In genomic region chr3:176208915-176209314, GRCh38 we compare ENCODE assay signal across 25 cellular contexts.
"Had no signal": no experiment of that assay in that cellular context is flagged by ENCODE, and none has a peak within 500 bp of the region (broad histone marks: within the 10 kb centered on the region; RNA-seq: fewer than 3 reads in every experiment).

No MANE protein-coding gene starts in this region.

- DNase-seq: activated CD4-positive, alpha-beta memory T cell treated with anti-CD3 and anti-CD28 coated beads, Interleukin-2, amount 10 ng/mL, durations not matched to agents 7 days and 5 days; activated CD4-positive, alpha-beta T cell treated with anti-CD3 and anti-CD28 coated beads, Interleukin-2, amount 10 ng/mL, durations not matched to agents 24 days and 14 days; activated CD4-positive, CD25-positive, alpha-beta regulatory T cell treated with anti-CD3 and anti-CD28 coated beads, Interleukin-2, amount 50 U/mL, for 72 hours; activated CD8-positive, alpha-beta memory T cell treated with anti-CD3 and anti-CD28 coated beads, Interleukin-2, amount 50 U/mL, for 48 hours; activated gamma-delta T cell; activated naive CD8-positive, alpha-beta T cell treated with anti-CD3 and anti-CD28 coated beads, Interleukin-2, amount 50 U/mL, for 24 hours; activated T-cell treated with anti-CD3 and anti-CD28 coated beads, Interleukin-2, amount 50 U/mL, for 24 hours; amygdala; dermis blood vessel endothelial cell; effector CD4-positive, alpha-beta T cell; left cardiac atrium; left ventricle myocardium superior; mucosa of descending colon; posterior cingulate gyrus; right cardiac atrium; stimulated activated CD4-positive, alpha-beta T cell treated with anti-CD3 and anti-CD28 coated beads, Interleukin-15, amount 100 ng/mL, for 24 hours; stimulated activated CD4-positive, alpha-beta T cell treated with anti-CD3 and anti-CD28 coated beads, Interleukin-2, amount 100 ng/mL, for 24 hours; stimulated activated naive CD4-positive, alpha-beta T cell; T-helper 9 cell; testis; transverse colon; WERI-Rb-1 had no signal

- H3K36me3 Mint-ChIP-seq: activated naive CD4-positive, alpha-beta T cell treated with anti-CD3 and anti-CD28 coated beads, Interleukin-2, amount 50 U/mL, for 24 hours; natural killer cell treated with Interleukin-12 subunit alpha and Interleukin-12 subunit beta and Interleukin-15 and Interleukin-18, amount 100 ng/mL, for 72 hours had no signal

- ATAC-seq: activated naive CD8-positive, alpha-beta T cell treated with anti-CD3 and anti-CD28 coated beads, Interleukin-2, amount 50 U/mL, for 24 hours; left cardiac atrium; left ventricle myocardium superior; mucosa of descending colon; natural killer cell treated with Interleukin-12 subunit alpha and Interleukin-12 subunit beta and Interleukin-15 and Interleukin-18, amount 100 ng/mL, for 72 hours; right cardiac atrium had no signal

- H3K27me3 Mint-ChIP-seq: activated CD4-positive, alpha-beta memory T cell treated with anti-CD3 and anti-CD28 coated beads, Interleukin-2, amount 10 ng/mL, durations not matched to agents 7 days and 5 days; activated CD4-positive, alpha-beta T cell treated with anti-CD3 and anti-CD28 coated beads, Interleukin-2, amount 10 ng/mL, durations not matched to agents 24 days and 14 days; activated naive CD4-positive, alpha-beta T cell treated with anti-CD3 and anti-CD28 coated beads, Interleukin-2, amount 50 U/mL, for 24 hours; activated naive CD8-positive, alpha-beta T cell treated with anti-CD3 and anti-CD28 coated beads, Interleukin-2, amount 50 U/mL, for 24 hours; activated T-cell treated with anti-CD3 and anti-CD28 coated beads, Interleukin-2, amount 50 U/mL, for 24 hours; central memory CD8-positive, alpha-beta T cell; natural killer cell treated with Interleukin-12 subunit alpha and Interleukin-12 subunit beta and Interleukin-15 and Interleukin-18, amount 100 ng/mL, for 72 hours had no signal

- H3K27ac Mint-ChIP-seq: activated CD4-positive, alpha-beta memory T cell treated with anti-CD3 and anti-CD28 coated beads, Interleukin-2, amount 10 ng/mL, durations not matched to agents 7 days and 5 days; activated CD4-positive, alpha-beta T cell treated with anti-CD3 and anti-CD28 coated beads, Interleukin-2, amount 10 ng/mL, durations not matched to agents 24 days and 14 days; activated naive CD4-positive, alpha-beta T cell treated with anti-CD3 and anti-CD28 coated beads, Interleukin-2, amount 50 U/mL, for 24 hours; activated naive CD8-positive, alpha-beta T cell treated with anti-CD3 and anti-CD28 coated beads, Interleukin-2, amount 50 U/mL, for 24 hours; activated T-cell treated with anti-CD3 and anti-CD28 coated beads, Interleukin-2, amount 50 U/mL, for 24 hours; natural killer cell treated with Interleukin-12 subunit alpha and Interleukin-12 subunit beta and Interleukin-15 and Interleukin-18, amount 100 ng/mL, for 72 hours had no signal

- H3K4me3 Mint-ChIP-seq: activated CD4-positive, alpha-beta memory T cell treated with anti-CD3 and anti-CD28 coated beads, Interleukin-2, amount 10 ng/mL, durations not matched to agents 7 days and 5 days; activated CD4-positive, alpha-beta T cell treated with anti-CD3 and anti-CD28 coated beads, Interleukin-2, amount 10 ng/mL, durations not matched to agents 24 days and 14 days; activated naive CD4-positive, alpha-beta T cell treated with anti-CD3 and anti-CD28 coated beads, Interleukin-2, amount 50 U/mL, for 24 hours; activated naive CD8-positive, alpha-beta T cell treated with anti-CD3 and anti-CD28 coated beads, Interleukin-2, amount 50 U/mL, for 24 hours; activated T-cell treated with anti-CD3 and anti-CD28 coated beads, Interleukin-2, amount 50 U/mL, for 24 hours; central memory CD8-positive, alpha-beta T cell; natural killer cell treated with Interleukin-12 subunit alpha and Interleukin-12 subunit beta and Interleukin-15 and Interleukin-18, amount 100 ng/mL, for 72 hours had no signal

- H3K4me1 Mint-ChIP-seq: activated CD4-positive, alpha-beta memory T cell treated with anti-CD3 and anti-CD28 coated beads, Interleukin-2, amount 10 ng/mL, durations not matched to agents 7 days and 5 days; activated CD4-positive, alpha-beta T cell treated with anti-CD3 and anti-CD28 coated beads, Interleukin-2, amount 10 ng/mL, durations not matched to agents 24 days and 14 days; activated naive CD4-positive, alpha-beta T cell treated with anti-CD3 and anti-CD28 coated beads, Interleukin-2, amount 50 U/mL, for 24 hours; activated naive CD8-positive, alpha-beta T cell treated with anti-CD3 and anti-CD28 coated beads, Interleukin-2, amount 50 U/mL, for 24 hours; central memory CD8-positive, alpha-beta T cell had no signal

- H3K9me3 Mint-ChIP-seq: activated CD4-positive, alpha-beta memory T cell treated with anti-CD3 and anti-CD28 coated beads, Interleukin-2, amount 10 ng/mL, durations not matched to agents 7 days and 5 days; activated CD4-positive, alpha-beta T cell treated with anti-CD3 and anti-CD28 coated beads, Interleukin-2, amount 10 ng/mL, durations not matched to agents 24 days and 14 days; activated naive CD4-positive, alpha-beta T cell treated with anti-CD3 and anti-CD28 coated beads, Interleukin-2, amount 50 U/mL, for 24 hours; activated naive CD8-positive, alpha-beta T cell treated with anti-CD3 and anti-CD28 coated beads, Interleukin-2, amount 50 U/mL, for 24 hours had no signal
